ENCODE assay signal across 1 cellular context in genomic region chr10:48291190-48291589, GRCh38.
TF ChIP-seq lines count a peak whose summit lies in the region.

No MANE protein-coding gene starts in this region.

TF ChIP-seq in GM12878, 131 proteins besides CTCF, POLR2A, EP300 and RAD21:
- TF ChIP-seq POLR2AphosphoS5 (IDR thresholded peaks at IDR 0.05; ENCODE audit: low read length) (no peak), IKZF2 (IDR thresholded peaks at IDR 0.05) (peak in 1 of 2 experiments; percentile 12; a peak in 1 of 4 replicates), IKZF1 (conservative IDR thresholded peaks at IDR 0.05) (0 out of 2 replicates have a peak, but pooled peaks have one; percentile 21), WRNIP1 (IDR thresholded peaks at IDR 0.05; ENCODE audit: borderline replicate concordance, low read depth, low read length) (no peak), ZNF687 (IDR thresholded peaks at IDR 0.05) (0 out of 2 replicates have a peak, but pooled peaks have one; percentile 13), CHD1 (IDR thresholded peaks at IDR 0.05; ENCODE audit: low read depth, low read length) (no peak), PKNOX1 (IDR thresholded peaks at IDR 0.05) (peak; percentile 66)
